Comparison of ENCODE assay signal across 1 cellular context in genomic region chr22:35649026-35649553, GRCh38.
TF ChIP-seq lines count a peak whose summit lies in the region.

No MANE protein-coding gene starts in this region.

TF ChIP-seq in liver, 16 proteins besides CTCF, POLR2A, EP300 and RAD21 (continued from another document):
- TF ChIP-seq HNF4A (conservative IDR thresholded peaks at IDR 0.05) (no peak), EGR1 (IDR thresholded peaks at IDR 0.05; ENCODE audit: low read depth in 2 of 2) (no peak)
